ENCODE assay signal across 8 cellular contexts in genomic region chr11:65027213-65028067, GRCh38. TPM values are rescaled to one million over a fixed set of nuclear protein-coding genes. Genes with fewer than 3 reads are reported as not detected.
DNase-seq lines count a peak whose midpoint lies in the region; ATAC-seq and TF ChIP-seq lines count a peak whose summit lies in the region.

A gene with protein sequence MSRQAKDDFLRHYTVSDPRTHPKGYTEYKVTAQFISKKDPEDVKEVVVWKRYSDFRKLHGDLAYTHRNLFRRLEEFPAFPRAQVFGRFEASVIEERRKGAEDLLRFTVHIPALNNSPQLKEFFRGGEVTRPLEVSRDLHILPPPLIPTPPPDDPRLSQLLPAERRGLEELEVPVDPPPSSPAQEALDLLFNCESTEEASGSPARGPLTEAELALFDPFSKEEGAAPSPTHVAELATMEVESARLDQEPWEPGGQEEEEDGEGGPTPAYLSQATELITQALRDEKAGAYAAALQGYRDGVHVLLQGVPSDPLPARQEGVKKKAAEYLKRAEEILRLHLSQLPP (plus strand): TSS chr11:65027439. CDS start chr11:65027538, 99 bp downstream.

- H3K4me1 Mint-ChIP-seq in GM23338 (peaks cover 8% of the 10 kb centered on the region; the same call in 2 of the 3 replicates), natural killer cell (peaks cover 14 to 24% of the 10 kb centered on the region in 2 donors)

- no peaks in the 10 kb centered on the region for H4K20me1 ChIP-seq in GM23338 (replicated peaks; ENCODE audit: insufficient read depth)

- H2AFZ ChIP-seq in GM23338 = peak within 1 kb of the TSS; percentile 30; the same call in 1 of the 2 replicates

- ATAC-seq in GM23338 (peak; percentile 94), natural killer cell (peak; percentile 93 to 98 (median 95))

- TF ChIP-seq CTCF in GM23338 (conservative IDR thresholded peaks at IDR 0.05; ENCODE audit: low read depth in 2 of 2) (peak; percentile 52 to 58), fibroblast of mammary gland (conservative IDR thresholded peaks at IDR 0.05; ENCODE audit: control insufficient read depth, insufficient read depth, low read depth, low read length) (peak; percentile 61), natural killer cell (IDR thresholded peaks at IDR 0.05) (peak; percentile 79)

- DNase-seq in EL (peak; percentile 96), GM23338 (ENCODE audit: low spot score) (peak; percentile 99), LHCN-M2 (ENCODE audit: low read depth) (peak; percentile 95), RPMI7951 (ENCODE audit: low read depth) (peak; percentile 97), fibroblast of mammary gland (ENCODE audit: low read depth) (peak; percentile 95), natural killer cell (peak; percentile 80)
- DNase-seq in activated T-helper 1 cell treated with anti-CD3 and anti-CD28 coated beads, Interleukin-2, amount 50 U/mL, for 16 hours (ENCODE audit: low read depth in 1 of 2, low spot score in 1 of 2) = peak; percentile 70 to 83
- DNase-seq in stimulated activated naive CD4-positive, alpha-beta T cell treated with Interleukin-2 at 50 U/mL for 16 hours (lab: John Stamatoyannopoulos, UW) = peak; percentile 86

- H3K4me3 Mint-ChIP-seq in GM23338 = peak within 1 kb of the TSS; percentile 74
- peak within 1 kb of the TSS; percentile 87 for H3K4me3 Mint-ChIP-seq in natural killer cell

- H3K36me3 ChIP-seq in GM23338 (ENCODE audit: insufficient read depth) = no peaks in the 10 kb centered on the region

- peak within 1 kb of the TSS; percentile 71 for H3K4me2 ChIP-seq in GM23338

- H3K27me3 Mint-ChIP-seq in GM23338 (ENCODE audit: insufficient read depth, low read depth, poor library complexity) (peaks cover 9% of the 10 kb centered on the region), natural killer cell (ENCODE audit: low read depth in 2 of 2) (no peaks in the 10 kb centered on the region)

- no peaks in the 10 kb centered on the region for H3F3A ChIP-seq in GM23338 (replicated peaks; ENCODE audit: low read depth)

- H3K79me2 ChIP-seq in GM23338 (replicated peaks; ENCODE audit: insufficient read depth) = no peaks in the 10 kb centered on the region

- no peaks in the 10 kb centered on the region for H3K27me3 ChIP-seq in GM23338 (ENCODE audit: insufficient read depth)

- H3K4me1 ChIP-seq in GM23338 (ENCODE audit: insufficient read depth) = no peaks in the 10 kb centered on the region; the same call in 1 of the 2 replicates

- intact Hi-C loops in natural killer cell (cut with micrococcal nuclease) = loop anchor here (1.0 to 5.0 kb wide), 4 partner anchors 14 to 110 kb away; partner anchors contain the start of genes ATG2A, SAC3D1 and TM7SF2

- H3K27ac ChIP-seq in GM23338 (ENCODE audit: low read depth) = no peak within 1 kb of the TSS

- H3K36me3 Mint-ChIP-seq in GM23338 (ENCODE audit: low read depth) (no peaks in the 10 kb centered on the region; the same call in 2 of the 3 replicates), natural killer cell (no peaks in the 10 kb centered on the region)

- no peaks in the 10 kb centered on the region for H3K9me2 ChIP-seq in GM23338 (ENCODE audit: insufficient read depth)

- H3K27ac Mint-ChIP-seq in GM23338 = 0 out of 2 replicates have a peak within 1 kb of the TSS, but pooled peaks have one; percentile 63
- H3K27ac Mint-ChIP-seq in natural killer cell = peak within 1 kb of the TSS; percentile 78 to 84

- H3K9me3 Mint-ChIP-seq in GM23338 = no peaks in the 10 kb centered on the region
- no peaks in the 10 kb centered on the region for H3K9me3 Mint-ChIP-seq in natural killer cell

- H3K4me3 ChIP-seq in GM23338 = peak within 1 kb of the TSS; percentile 55
- peak within 1 kb of the TSS; percentile 70 for H3K4me3 ChIP-seq in fibroblast of mammary gland (ENCODE audit: control insufficient read depth, low read depth, low read length)

TF ChIP-seq in GM23338, 12 proteins besides CTCF, POLR2A, EP300 and RAD21 (continues in another document):
- no peak for TF ChIP-seq EZH2phosphoT487 (IDR thresholded peaks at IDR 0.05; ENCODE audit: unreplicated experiment)
- TF ChIP-seq POLR2AphosphoS5 (IDR thresholded peaks at IDR 0.05; ENCODE audit: low read depth) = peak; percentile 71
- TF ChIP-seq, protein P1, sequence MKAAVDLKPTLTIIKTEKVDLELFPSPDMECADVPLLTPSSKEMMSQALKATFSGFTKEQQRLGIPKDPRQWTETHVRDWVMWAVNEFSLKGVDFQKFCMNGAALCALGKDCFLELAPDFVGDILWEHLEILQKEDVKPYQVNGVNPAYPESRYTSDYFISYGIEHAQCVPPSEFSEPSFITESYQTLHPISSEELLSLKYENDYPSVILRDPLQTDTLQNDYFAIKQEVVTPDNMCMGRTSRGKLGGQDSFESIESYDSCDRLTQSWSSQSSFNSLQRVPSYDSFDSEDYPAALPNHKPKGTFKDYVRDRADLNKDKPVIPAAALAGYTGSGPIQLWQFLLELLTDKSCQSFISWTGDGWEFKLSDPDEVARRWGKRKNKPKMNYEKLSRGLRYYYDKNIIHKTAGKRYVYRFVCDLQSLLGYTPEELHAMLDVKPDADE (IDR thresholded peaks at IDR 0.05) = no peak; the same call in 1 of the 2 replicates
- TF ChIP-seq CREB1 (CRISPR knock-in tag; IDR thresholded peaks at IDR 0.05; ENCODE audit: low read depth) = peak; percentile 28; the same call in 1 of the 2 replicates
- TF ChIP-seq ZNF331 (CRISPR knock-in tag; IDR thresholded peaks at IDR 0.05; ENCODE audit: low read depth) = no peak
- TF ChIP-seq STAT1 (IDR thresholded peaks at IDR 0.05; ENCODE audit: unreplicated experiment) = no peak
- peak; percentile 93 for TF ChIP-seq JUNB (IDR thresholded peaks at IDR 0.05; ENCODE audit: unreplicated experiment)
- no peak for TF ChIP-seq ZNF462 (CRISPR knock-in tag; IDR thresholded peaks at IDR 0.05)

RNA-seq across cellular contexts. Expression of the gene that starts here (rescaled TPM):
- 15.6 and 21.4 TPM in 2 replicates for total RNA-seq in GM23338 (2014; rRNA removed; shearing (Covaris generic))
- polyA plus RNA-seq in GM23338 (2016; fragmentation: Nextera tagmentation; extraction: Ambion mirVana) = 13.0 and 13.6 TPM in 2 replicates
- total RNA-seq in LHCN-M2 (2014; rRNA removed) (15.2 and 16.0 TPM in 2 replicates), natural killer cell (10 to 100 TPM; 16.9 to 28.1 (median 27.1) TPM)
- 23.0 TPM for polyA plus RNA-seq in LHCN-M2 (2012)
- total RNA-seq in RPMI7951 (2014; rRNA removed; shearing (Covaris generic)) = 25.8 and 27.0 TPM in 2 replicates
